Comparison of ENCODE assay signal across 17 cellular contexts in the genomic region with DNA sequence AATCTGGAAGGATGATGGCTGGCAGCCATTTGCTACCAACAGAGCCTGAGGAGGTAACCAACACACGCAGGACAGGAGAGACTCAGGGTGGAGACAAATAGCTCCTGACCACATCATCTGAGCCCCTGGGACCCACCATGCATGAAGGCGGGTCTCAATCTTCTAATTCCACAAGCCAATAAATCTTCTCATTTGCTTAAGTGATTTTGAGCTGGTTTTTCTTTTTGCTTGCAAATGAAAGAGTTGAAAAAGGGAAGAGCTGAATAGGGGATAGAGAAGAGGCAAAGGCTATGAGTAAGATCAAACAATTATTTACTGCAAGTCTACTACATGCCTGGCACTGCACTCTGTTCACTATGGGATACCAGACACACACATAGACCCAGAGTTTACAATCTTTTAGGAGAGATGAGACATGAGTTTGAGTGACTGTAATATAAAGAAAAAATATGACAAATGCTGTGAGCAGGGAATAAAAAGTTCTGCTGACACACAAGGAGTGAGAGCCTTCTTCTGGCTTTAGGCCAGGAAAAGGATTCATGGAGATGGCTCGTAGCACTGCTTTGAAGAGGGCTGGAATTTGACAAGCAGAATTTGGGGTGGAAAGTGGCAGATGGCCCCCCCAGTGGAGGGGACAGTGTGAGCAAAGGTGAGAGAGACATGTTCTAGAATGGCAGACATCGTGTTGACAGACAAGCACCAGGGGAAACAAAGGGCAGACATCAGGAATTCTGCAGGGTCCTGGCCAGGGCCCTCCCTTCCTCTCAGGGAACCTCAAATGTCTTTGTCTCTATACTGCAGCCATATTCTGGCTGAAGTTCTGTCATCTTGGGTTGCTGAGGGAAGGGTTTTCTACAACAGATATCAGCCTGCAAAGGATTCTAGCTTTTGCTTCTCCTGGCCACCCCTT.
DNase-seq lines count a peak whose midpoint lies in the region; ATAC-seq and TF ChIP-seq lines count a peak whose summit lies in the region.
"Had no signal": no experiment of that assay in that cellular context is flagged by ENCODE, and none has a peak within 500 bp of the region (broad histone marks: within the 10 kb centered on the region; RNA-seq: fewer than 3 reads in every experiment).

No MANE protein-coding gene starts in this region.

- no peak for TF ChIP-seq RAD21 in IMR-90 (IDR thresholded peaks at IDR 0.05; ENCODE audit: low read length)

- peak overlapping the region; percentile 20 for H2AK9ac ChIP-seq in IMR-90 (replicated peaks; ENCODE audit: low read depth, low read length, poor library complexity)

- H2AK5ac ChIP-seq in IMR-90 (ENCODE audit: low read depth, low read length) (peak overlapping the region; percentile 18; the same call in 1 of the 2 replicates), mesendoderm (ENCODE audit: low read length) (no peak overlapping the region)

- peaks cover 7% of the 10 kb centered on the region for H3K4me1 ChIP-seq in IMR-90 (ENCODE audit: control insufficient read depth, insufficient read depth, low read length)
- H3K4me1 ChIP-seq in mesendoderm (ENCODE audit: control insufficient read depth, low read depth, low read length), result peaks cover 17% of the 10 kb centered on the region
- no peaks in the 10 kb centered on the region for H3K4me1 ChIP-seq in suprapubic skin
- H3K4me1 ChIP-seq: thyroid gland had no signal

- H3K18ac ChIP-seq in IMR-90 (ENCODE audit: low read depth, low read length) (no peak overlapping the region), mesendoderm (ENCODE audit: low read length) (peak overlapping the region; percentile 2)

- no peak overlapping the region for H3K56ac ChIP-seq in IMR-90 (ENCODE audit: extremely low read depth, insufficient read depth, low read length)
- no peak overlapping the region for H3K56ac ChIP-seq in mesendoderm (ENCODE audit: low read length)

- TF ChIP-seq EP300 in suprapubic skin (IDR thresholded peaks at IDR 0.05), result no peak

- DNase-seq in EH (ENCODE audit: low read depth) (peak; percentile 71), IMR-90 (peak; percentile 57), epithelial cell of esophagus (ENCODE audit: low read depth) (peak; percentile 6), mesendoderm (no peak), suprapubic skin (ENCODE audit: low spot score in 2 of 2) (no peak), iPS-NIHi11 (ENCODE audit: low spot score) (no peak), NCI-H1417 treated with DMSO at 0.1 percent for 48 hours (lab: John Stamatoyannopoulos, UW) (no peak)
- DNase-seq: activated CD8-positive, alpha-beta memory T cell treated with anti-CD3 and anti-CD28 coated beads for 24 hours; cerebellar nuclear complex; effector memory CD8-positive, alpha-beta T cell; Kasumi-1; left lung; NCI-H1436; NCI-H345; SHP77 had no signal

- no peak overlapping the region for H3K9ac ChIP-seq in IMR-90 (ENCODE audit: low read depth, low read length)
- no peak overlapping the region for H3K9ac ChIP-seq in mesendoderm (ENCODE audit: low read length)

- H3K4ac ChIP-seq in IMR-90 (ENCODE audit: low read depth, low read length) (peak overlapping the region; percentile 18; the same call in 1 of the 2 replicates), mesendoderm (ENCODE audit: low read depth, low read length) (no peak overlapping the region)

- H4K8ac ChIP-seq in IMR-90 (ENCODE audit: low read depth in 2 of 2, low read length in 2 of 2) (no peak overlapping the region), mesendoderm (ENCODE audit: low read depth, low read length) (no peak overlapping the region)

- H4K5ac ChIP-seq in IMR-90 (ENCODE audit: low read depth, low read length) (no peak overlapping the region), mesendoderm (ENCODE audit: low read length) (no peak overlapping the region)

- H3K79me2 ChIP-seq in mesendoderm (ENCODE audit: control insufficient read depth, insufficient read depth, low read length), result no peaks in the 10 kb centered on the region

- H3K27ac ChIP-seq in IMR-90 (ENCODE audit: insufficient read depth, low read length) (no peak overlapping the region), mesendoderm (ENCODE audit: low read depth, low read length) (no peak overlapping the region), suprapubic skin (no peak overlapping the region)
- H3K27ac ChIP-seq: left lung, thyroid gland had no signal

- in situ Hi-C loops in IMR-90 (cut with MboI; ENCODE audit: low sequenced_read_pairs), result no loop called here

- dilution Hi-C loops in IMR-90 (cut with HindIII; ENCODE audit: low sequenced_read_pairs, unreplicated experiment), result no loop called here

- POLR2A ChIA-PET in IMR-90 (lab: Charles Lee; ENCODE audit: unreplicated experiment), result no interaction called here

- TF ChIP-seq POLR2A in IMR-90 (IDR thresholded peaks at IDR 0.05; ENCODE audit: low read depth, low read length) (no peak), suprapubic skin (IDR thresholded peaks at IDR 0.05) (no peak)

- intact Hi-C loops in IMR-90 (cut with micrococcal nuclease), result loop anchor here (5.0 kb wide), 2 partner anchors 65 to 160 kb away; no protein-coding TSS in a partner anchor

- H3K23ac ChIP-seq in IMR-90 (ENCODE audit: low read depth, low read length) (no peak overlapping the region), mesendoderm (ENCODE audit: low read length) (no peak overlapping the region)

- peak; percentile 57 for ATAC-seq in IMR-90 (ENCODE audit: low read depth)
- ATAC-seq in GM19395 (IDR thresholded peaks at IDR 0.05; ENCODE audit: unreplicated experiment), result no peak
- ATAC-seq: effector memory CD8-positive, alpha-beta T cell had no signal

- H2BK5ac ChIP-seq in IMR-90 (ENCODE audit: low read depth, low read length, poor library complexity, severe bottlenecking) (no peak overlapping the region), mesendoderm (ENCODE audit: low read length) (no peak overlapping the region)

- H4K20me1 ChIP-seq in IMR-90 (ENCODE audit: insufficient read depth, low read length), result no peaks in the 10 kb centered on the region

- H2BK20ac ChIP-seq in IMR-90 (ENCODE audit: low read depth, low read length), result peak overlapping the region; percentile 9; the same call in 1 of the 2 replicates

- peak overlapping the region; percentile 57 for H3K14ac ChIP-seq in IMR-90 (replicated peaks; ENCODE audit: low read depth, low read length)

- H3K4me2 ChIP-seq in IMR-90 (ENCODE audit: low read depth, low read length), result no peak overlapping the region
- no peak overlapping the region for H3K4me2 ChIP-seq in mesendoderm (ENCODE audit: low read length)

- peaks cover 10% of the 10 kb centered on the region; the same call in 1 of the 2 replicates for H3K9me1 ChIP-seq in IMR-90 (ENCODE audit: insufficient read depth, low read length)

- H4K91ac ChIP-seq in IMR-90 (ENCODE audit: insufficient read depth, low read depth, low read length), result no peak overlapping the region

- no CpG with 5 or more reads among the region's 4 CpGs for WGBS in IMR-90 (ENCODE audit: extremely low coverage in 2 of 2, insufficient read length in 1 of 2), 2 experiments
- WGBS in mesendoderm (ENCODE audit: extremely low coverage, insufficient coverage, low lambda C conversion rate), result no CpG with 5 or more reads among the region's 4 CpGs
- 71% methylated on average over 4 of the region's 4 CpGs for WGBS in suprapubic skin

- BruUV-seq in IMR-90 (replicated peaks; lab: Mats Ljungman, UMichigan), result no TSS peak

- H3K36me3 ChIP-seq in IMR-90 (ENCODE audit: control insufficient read depth, insufficient read depth, low read length) (no peaks in the 10 kb centered on the region), mesendoderm (ENCODE audit: control insufficient read depth, insufficient read depth, low read length) (no peaks in the 10 kb centered on the region), suprapubic skin (no peaks in the 10 kb centered on the region)
- H3K36me3 ChIP-seq: left lung, thyroid gland had no signal

- no peak overlapping the region for H3K4me3 ChIP-seq in IMR-90 (ENCODE audit: insufficient read depth, low read depth, low read length)
- no peak overlapping the region for H3K4me3 ChIP-seq in epithelial cell of esophagus (ENCODE audit: low read length)
- H3K4me3 ChIP-seq in mesendoderm (ENCODE audit: low read length), result no peak overlapping the region
- no peak overlapping the region for H3K4me3 ChIP-seq in suprapubic skin
- H3K4me3 ChIP-seq: left lung, thyroid gland had no signal

- H3K9me3 ChIP-seq in IMR-90 (ENCODE audit: control insufficient read depth, insufficient read depth, low read length) (no peaks in the 10 kb centered on the region), suprapubic skin (no peaks in the 10 kb centered on the region)
- H3K9me3 ChIP-seq: left lung, thyroid gland had no signal

- peak overlapping the region; percentile 6 for H2AFZ ChIP-seq in IMR-90 (replicated peaks; ENCODE audit: low read length, poor library complexity)

- H2BK120ac ChIP-seq in IMR-90 (ENCODE audit: low read depth, low read length) (peak overlapping the region; percentile 24; the same call in 1 of the 2 replicates), mesendoderm (ENCODE audit: low read depth, low read length) (no peak overlapping the region)

- H3K79me1 ChIP-seq in IMR-90 (ENCODE audit: low read depth in 1 of 2, low read length in 2 of 2) (no peaks in the 10 kb centered on the region), mesendoderm (ENCODE audit: low read length) (no peaks in the 10 kb centered on the region)

- H3K27me3 ChIP-seq in IMR-90 (ENCODE audit: control insufficient read depth, insufficient read depth, low read length) (no peaks in the 10 kb centered on the region), mesendoderm (ENCODE audit: insufficient read depth, low read length, poor library complexity) (no peaks in the 10 kb centered on the region), suprapubic skin (no peaks in the 10 kb centered on the region)
- H3K27me3 ChIP-seq: left lung, thyroid gland had no signal

- TF ChIP-seq CTCF in IMR-90 (conservative IDR thresholded peaks at IDR 0.05; ENCODE audit: low read depth, low read length) (no peak), epithelial cell of esophagus (IDR thresholded peaks at IDR 0.05; ENCODE audit: insufficient read depth, low read depth, low read length, missing control alignments) (no peak), suprapubic skin (IDR thresholded peaks at IDR 0.05) (no peak)

- CTCF ChIA-PET in IMR-90 (lab: Yijun Ruan, JAX), result no interaction called here

- H2BK15ac ChIP-seq in IMR-90 (ENCODE audit: low read depth, low read length) (peak overlapping the region; percentile 14; the same call in 1 of the 3 replicates), mesendoderm (replicated peaks; ENCODE audit: low read depth) (no peak overlapping the region)

TF ChIP-seq in IMR-90, 13 proteins besides CTCF, POLR2A, EP300 and RAD21 (continues in another document):
- TF ChIP-seq CHD1 (IDR thresholded peaks at IDR 0.05; ENCODE audit: low read depth, low read length), result no peak
- TF ChIP-seq BHLHE40 (IDR thresholded peaks at IDR 0.05; ENCODE audit: low read depth, low read length), result no peak
- TF ChIP-seq MAZ (IDR thresholded peaks at IDR 0.05; ENCODE audit: borderline replicate concordance, low read depth, low read length), result no peak

Comparison
In these comparisons a context has a peak if more than half of its experiments do, and no peak if none do; other contexts are left out.
1. DNase-seq: peak in EH (single experiment), IMR-90 (single experiment) and epithelial cell of esophagus (single experiment); none in mesendoderm (single experiment), suprapubic skin (0 of 2), iPS-NIHi11 (single experiment) and NCI-H1417 treated with DMSO at 0.1 percent for 48 hours (single experiment).